In the genomic region with DNA sequence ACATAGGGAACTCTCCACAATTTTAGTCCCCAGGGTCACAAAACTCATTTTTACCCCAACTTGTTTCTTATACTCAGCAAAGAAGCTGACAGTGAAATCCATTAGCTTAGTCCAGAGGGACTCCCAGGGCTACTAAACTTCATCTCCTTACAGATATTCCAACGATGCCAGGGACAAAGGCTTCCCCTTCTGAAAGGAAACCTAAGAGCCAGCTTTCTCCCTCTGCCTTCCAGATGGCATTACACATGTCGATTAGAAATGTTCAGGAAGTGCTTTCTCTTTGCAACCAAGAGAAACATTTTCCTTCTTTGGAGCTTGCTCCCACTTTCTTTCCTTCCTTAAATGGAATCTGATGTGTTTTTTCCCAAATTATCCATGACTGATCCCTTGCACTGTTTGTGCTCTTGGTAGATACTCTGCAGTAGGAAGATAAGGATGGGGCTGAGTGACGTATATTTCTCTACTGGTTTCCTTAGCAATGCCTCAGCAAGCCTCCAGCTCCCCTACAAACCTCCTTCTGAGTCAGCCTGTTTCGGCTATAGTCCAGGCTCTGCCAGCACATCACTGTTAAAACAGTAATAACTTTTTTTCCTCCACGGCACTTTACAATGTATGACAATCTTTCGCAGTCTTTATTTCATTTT, we compare ENCODE assay signal across 15 cellular contexts. TPM values are rescaled to one million over a fixed set of nuclear protein-coding genes. Genes with fewer than 3 reads are reported as not detected.
DNase-seq lines count a peak whose midpoint lies in the region; ATAC-seq, FAIRE-seq and TF ChIP-seq lines count a peak whose summit lies in the region.
"Had no signal": no experiment of that assay in that cellular context is flagged by ENCODE, and none has a peak within 500 bp of the region (broad histone marks: within the 10 kb centered on the region; RNA-seq: fewer than 3 reads in every experiment).

No MANE protein-coding gene starts in this region.

- no peak overlapping the region for H2BK12ac ChIP-seq in mesenchymal stem cell (ENCODE audit: low read length in 2 of 2)

- H3K14ac ChIP-seq in mesenchymal stem cell (ENCODE audit: low read length in 2 of 2) = no peak overlapping the region

- H3K36me3 ChIP-seq in mesenchymal stem cell (ENCODE audit: control insufficient read depth in 1 of 2, insufficient read depth in 2 of 2, low read depth in 1 of 2, low read length in 2 of 2) = no peaks in the 10 kb centered on the region
- H3K36me3 ChIP-seq: BE2C, HAP-1, SJSA1 had no signal

- CTCF ChIA-PET in A549 (lab: Yijun Ruan, JAX) = interaction anchor here (1.0 to 1.3 kb wide), 2 partner anchors 10 to 34 kb away, joined by 3 read pairs; no protein-coding TSS in a partner anchor

- no peak overlapping the region for H2BK5ac ChIP-seq in mesenchymal stem cell (ENCODE audit: low read depth, low read length, poor library complexity, severe bottlenecking)

- no peak for TF ChIP-seq RAD21 in A549 (conservative IDR thresholded peaks at IDR 0.05 in 1 of 2, IDR thresholded peaks at IDR 0.05 in 1 of 2)

- 12% methylated on average over 6 of the region's 6 CpGs for WGBS in A549 (ENCODE audit: missing lambda C conversion rate)
- 70% methylated on average over 4 of the region's 6 CpGs for WGBS in mesenchymal stem cell

- H3K4me2 ChIP-seq in A549 = no peak overlapping the region
- no peak overlapping the region for H3K4me2 ChIP-seq in mesenchymal stem cell (ENCODE audit: low read length, poor library complexity, severe bottlenecking)

- TF ChIP-seq CTCF in A549 (IDR thresholded peaks at IDR 0.05) = no peak
- TF ChIP-seq CTCF in cardiac fibroblast (IDR thresholded peaks at IDR 0.05; ENCODE audit: low read depth, low read length) = no peak

- DNase-seq in A549 (ENCODE audit: low read depth in 1 of 2, low spot score in 1 of 2) (no peak), HT1080 (ENCODE audit: low read depth) (peak; percentile 81), cardiac fibroblast (ENCODE audit: low read depth in 2 of 2) (peak; percentile 66 to 79), mesenchymal stem cell (peak; percentile 36), iPS-NIHi11 (ENCODE audit: low spot score) (no peak)
- no peak for DNase-seq in activated T-cell treated with anti-CD3 and anti-CD28 coated beads, Interleukin-2, amount 50 U/mL, for 48 hours
- DNase-seq: activated CD4-positive, alpha-beta T cell treated with anti-CD3 and anti-CD28 coated beads for 1 hour; activated gamma-delta T cell treated with Interleukin-2 at 50 U/mL for 16 hours; BE2C; naive thymus-derived CD4-positive, alpha-beta T cell; stimulated activated CD4-positive, alpha-beta T cell treated with anti-CD3 and anti-CD28 coated beads, Interleukin-15, amount 100 ng/mL, for 24 hours had no signal

- no peak for TF ChIP-seq EP300 in A549 (IDR thresholded peaks at IDR 0.05)

- H3K79me1 ChIP-seq in mesenchymal stem cell (replicated peaks; ENCODE audit: low read length, poor library complexity, severe bottlenecking) = no peaks in the 10 kb centered on the region

- POLR2A ChIA-PET in A549 (lab: Yijun Ruan, JAX) = no interaction called here

- no peak overlapping the region for H4K8ac ChIP-seq in mesenchymal stem cell (ENCODE audit: low read length)

- peaks cover 0 to 3% of the 10 kb centered on the region in 2 experiments for H3K27me3 ChIP-seq in mesenchymal stem cell (ENCODE audit: control insufficient read depth in 1 of 2, insufficient read depth in 1 of 2, low read length in 2 of 2)
- H3K27me3 ChIP-seq: BE2C, SJSA1 had no signal

- H2BK15ac ChIP-seq in mesenchymal stem cell (ENCODE audit: low read depth, poor library complexity, severe bottlenecking) = no peak overlapping the region

- H3K27ac ChIP-seq in A549 (no peak overlapping the region), mesenchymal stem cell (ENCODE audit: low read length, poor library complexity, severe bottlenecking) (no peak overlapping the region)
- H3K27ac ChIP-seq: SJSA1 had no signal

- no peak overlapping the region for H3K23ac ChIP-seq in mesenchymal stem cell (ENCODE audit: low read length in 2 of 2)

- H4K91ac ChIP-seq in mesenchymal stem cell (ENCODE audit: low read length) = no peak overlapping the region

- no peak for FAIRE-seq in A549 (lab: Jason Lieb, UNC)

- no peak overlapping the region for H3K4ac ChIP-seq in mesenchymal stem cell (ENCODE audit: low read depth in 1 of 2, low read length in 2 of 2)

- H3K4me1 ChIP-seq in A549 = no peaks in the 10 kb centered on the region
- H3K4me1 ChIP-seq in mesenchymal stem cell (ENCODE audit: control insufficient read depth, insufficient read depth, low read depth, low read length) = no peaks in the 10 kb centered on the region
- H3K4me1 ChIP-seq: BE2C, HAP-1, SJSA1 had no signal

- H3K9me3 ChIP-seq in A549 (no peaks in the 10 kb centered on the region), mesenchymal stem cell (ENCODE audit: control insufficient read depth, low read length) (no peaks in the 10 kb centered on the region)
- H3K9me3 ChIP-seq: BE2C, HAP-1, SJSA1 had no signal

- peak overlapping the region; percentile 61 for H3K9ac ChIP-seq in mesenchymal stem cell (ENCODE audit: low read length)

- no peak overlapping the region for H3K18ac ChIP-seq in mesenchymal stem cell (ENCODE audit: low read depth in 1 of 2, low read length in 2 of 2)

- no peak for TF ChIP-seq POLR2A in A549 (IDR thresholded peaks at IDR 0.05; ENCODE audit: low read length)

- no peak overlapping the region for H2AFZ ChIP-seq in mesenchymal stem cell (ENCODE audit: low read depth, low read length)

- no peak overlapping the region for H2BK120ac ChIP-seq in mesenchymal stem cell (ENCODE audit: low read depth, low read length)

- no peak overlapping the region for H3K4me3 ChIP-seq in A549
- no peak overlapping the region for H3K4me3 ChIP-seq in cardiac fibroblast (replicated peaks in 1 of 2; ENCODE audit: low read depth in 2 of 2, low read length in 2 of 2)
- peak overlapping the region in 1 of 2 experiments; percentile 66 for H3K4me3 ChIP-seq in mesenchymal stem cell (ENCODE audit: insufficient read depth in 1 of 2, low read depth in 1 of 2, low read length in 2 of 2)
- H3K4me3 ChIP-seq: HAP-1, SJSA1 had no signal

- no peak overlapping the region for H2AK5ac ChIP-seq in mesenchymal stem cell (ENCODE audit: low read length, severe bottlenecking)

- ATAC-seq in A549 = 0 out of 6 replicates have a peak, but pooled peaks have one; percentile 26 to 50
- no peak for ATAC-seq in HG03135 (IDR thresholded peaks at IDR 0.05; ENCODE audit: unreplicated experiment)
- no peak for ATAC-seq in GM19324 (IDR thresholded peaks at IDR 0.05; ENCODE audit: low FRiP score, unreplicated experiment)
- ATAC-seq: naive thymus-derived CD4-positive, alpha-beta T cell had no signal

TF ChIP-seq in A549, 52 proteins besides CTCF, POLR2A, EP300 and RAD21:
- TF ChIP-seq RCOR1 (IDR thresholded peaks at IDR 0.05; ENCODE audit: low read depth, low read length) (no peak), KDM1A (IDR thresholded peaks at IDR 0.05; ENCODE audit: low read depth) (no peak), ELK1 (IDR thresholded peaks at IDR 0.05; ENCODE audit: low read depth, low read length) (no peak)

RNA-seq across cellular contexts. Expression of gene HTR4, which starts 43.0 kb away (rescaled TPM):
- polyA plus RNA-seq in A549 (2011; rRNA removed) (not detected in 2 replicates), A549 (2017; fragmentation: RNase III; extraction: RNeasy Plus Mini Kit Qiagen cat#74134 plus additional on column Dnase treatment) (not detected in 3 replicates)
- polyA plus RNA-seq in A549 (2012; cell fraction: cytosol; rRNA removed) = not detected in 2 replicates
- polyA plus RNA-seq in A549 (2012; cell fraction: nucleus; rRNA removed) = not detected in 2 replicates
- not detected in 2 replicates for polyA minus RNA-seq in A549 (2011; rRNA and poly(A)+ RNA removed)
- not detected in 2 replicates for total RNA-seq in HT1080 (2014; rRNA removed; shearing (Covaris generic))
- polyA plus RNA-seq in HT1080 (2015; cell fraction: cytosol; rRNA removed) = not detected in 2 replicates
- not detected in 2 replicates for polyA plus RNA-seq in HT1080 (2015; cell fraction: nucleus; rRNA removed)
- not detected for polyA plus RNA-seq in mesenchymal stem cell (2013, experiment 1 of 2)
- not detected for polyA plus RNA-seq in mesenchymal stem cell (2013, experiment 2 of 2)
- total RNA-seq: naive thymus-derived CD4-positive, alpha-beta T cell; SJSA1 had no signal
- polyA plus RNA-seq: naive thymus-derived CD4-positive, alpha-beta T cell had no signal

Comparison
In these comparisons a context has a peak if more than half of its experiments do, and no peak if none do; other contexts are left out.
1. ATAC-seq: peak in A549 (2 of 2); none in HG03135 (single experiment) and GM19324 (single experiment).
2. DNase-seq: peak in HT1080 (single experiment), cardiac fibroblast (2 of 2) and mesenchymal stem cell (single experiment); none in A549 (0 of 2), activated T-cell treated with anti-CD3 and anti-CD28 coated beads, Interleukin-2, amount 50 U/mL, for 48 hours (0 of 2) and iPS-NIHi11 (single experiment).